35 cellular contexts compared by ENCODE assay signal in the genomic region with DNA sequence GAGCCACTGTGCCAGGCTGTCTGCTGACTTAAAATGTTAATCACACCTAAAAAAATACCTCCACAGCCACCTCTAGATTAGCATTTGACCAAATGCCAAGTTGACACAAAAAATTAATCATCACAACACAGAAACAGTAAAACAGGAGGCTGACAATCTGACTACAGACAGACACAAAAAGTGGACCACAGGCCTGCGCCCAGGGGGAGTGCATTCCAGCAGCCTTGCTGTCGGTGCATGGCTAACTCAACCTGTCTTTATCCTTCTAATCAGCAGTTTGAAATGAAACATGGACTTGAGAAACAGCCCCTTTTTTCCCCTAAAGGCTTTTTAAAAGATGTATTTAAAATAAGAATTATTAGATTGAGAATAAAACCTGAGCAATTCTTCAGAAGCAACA.
"Had no signal": no experiment of that assay in that cellular context is flagged by ENCODE, and none has a peak within 500 bp of the region (broad histone marks: within the 10 kb centered on the region; RNA-seq: fewer than 3 reads in every experiment).

No MANE protein-coding gene starts in this region.

- H3K4me3 Mint-ChIP-seq: activated B cell treated with CpG ODN at 0.5 μM for 24 hours; activated CD4-positive, alpha-beta memory T cell treated with anti-CD3 and anti-CD28 coated beads for 36 hours; activated CD4-positive, alpha-beta T cell treated with anti-CD3 and anti-CD28 coated beads, Interleukin-2, amount 10 ng/mL, durations not matched to agents 24 days and 14 days; activated CD8-positive, alpha-beta T cell treated with anti-CD3 and anti-CD28 coated beads for 36 hours; activated naive CD4-positive, alpha-beta T cell treated with anti-CD3 and anti-CD28 coated beads for 36 hours; activated naive CD8-positive, alpha-beta T cell treated with anti-CD3 and anti-CD28 coated beads for 36 hours; activated T-cell treated with anti-CD3 and anti-CD28 coated beads, Interleukin-2, amount 50 U/mL, for 4 hours; activated T-cell treated with anti-CD3 and anti-CD28 coated beads, Interleukin-2, amount 50 U/mL, for 72 hours; activated T-helper 1 cell treated with anti-CD3 and anti-CD28 coated beads, Interleukin-12 subunit alpha, Interleukin-12 subunit beta, Interleukin-2, Interleukin-4 antibody, amounts not matched to agents 30 ng/mL and 10 ng/mL and 1 ng/mL, durations not matched to agents 14 hours and 24 hours and 36 hours; activated T-helper 17 cell treated with anti-CD3 and anti-CD28 coated beads, Interleukin-2, amount 50 U/mL, for 72 hours; T-helper 1 cell treated with Interleukin-12 subunit alpha and Interleukin-12 subunit beta and Interleukin-4 antibody, amounts not matched to agents 30 μg/mL and 1 μg/mL, for 36 hours; T-helper 2 cell treated with Interferon-gamma antibody and Interleukin-4, amounts not matched to agents 5 μg/mL and 100 μg/mL, for 36 hours had no signal

- H3K27me3 Mint-ChIP-seq: activated B cell treated with CpG ODN at 0.5 μM for 24 hours; activated CD4-positive, alpha-beta T cell treated with anti-CD3 and anti-CD28 coated beads, Interleukin-2, amount 10 ng/mL, durations not matched to agents 24 days and 14 days; activated CD8-positive, alpha-beta T cell treated with anti-CD3 and anti-CD28 coated beads for 36 hours; activated naive CD8-positive, alpha-beta T cell treated with anti-CD3 and anti-CD28 coated beads for 36 hours had no signal

- H3K4me3 ChIP-seq: adrenal gland, body of pancreas, breast epithelium had no signal

- DNase-seq: activated B cell treated with CpG ODN at 0.5 μM for 24 hours; activated CD4-positive, alpha-beta memory T cell treated with anti-CD3 and anti-CD28 coated beads for 36 hours; activated CD4-positive, alpha-beta T cell treated with anti-CD3 and anti-CD28 coated beads for 4 hours; activated CD4-positive, alpha-beta T cell treated with anti-CD3 and anti-CD28 coated beads, Interleukin-2, amount 10 ng/mL, durations not matched to agents 24 days and 14 days; activated CD4-positive, alpha-beta T cell treated with anti-CD3 and anti-CD28 coated beads, Interleukin-2, amount 50 U/mL, for 1 hour; activated CD4-positive, alpha-beta T cell treated with anti-CD3 and anti-CD28 coated beads, Interleukin-2, amount 50 U/mL, for 4 hours; activated CD4-positive, CD25-positive, alpha-beta regulatory T cell treated with anti-CD3 and anti-CD28 coated beads, Interleukin-2, amount 50 U/mL, for 72 hours; activated CD8-positive, alpha-beta memory T cell treated with anti-CD3 and anti-CD28 coated beads, Interleukin-2, amount 50 U/mL, for 4 hours; activated CD8-positive, alpha-beta T cell treated with anti-CD3 and anti-CD28 coated beads for 36 hours; activated effector memory CD4-positive, alpha-beta T cell treated with anti-CD3 and anti-CD28 coated beads, Interleukin-2, amount 50 U/mL, for 16 hours; activated gamma-delta T cell treated with Interleukin-2 at 50 U/mL for 16 hours; activated naive CD4-positive, alpha-beta T cell; activated naive CD4-positive, alpha-beta T cell treated with anti-CD3 and anti-CD28 coated beads for 36 hours; activated naive CD4-positive, alpha-beta T cell treated with anti-CD3 and anti-CD28 coated beads, Interleukin-2, amount 50 U/mL, for 16 hours; activated naive CD8-positive, alpha-beta T cell treated with anti-CD3 and anti-CD28 coated beads for 36 hours; activated T-cell treated with anti-CD3 and anti-CD28 coated beads for 4 hours; activated T-cell treated with anti-CD3 and anti-CD28 coated beads, Interleukin-2, amount 50 U/mL, for 1 hour; activated T-cell treated with anti-CD3 and anti-CD28 coated beads, Interleukin-2, amount 50 U/mL, for 4 hours; activated T-cell treated with anti-CD3 and anti-CD28 coated beads, Interleukin-2, amount 50 U/mL, for 72 hours; adrenal gland; amniotic stem cell; aorta; body of pancreas; brain microvascular endothelial cell; central memory CD4-positive, alpha-beta T cell; T-helper 1 cell; T-helper 2 cell; T-helper 9 cell had no signal

- H3K27ac ChIP-seq: adrenal gland, body of pancreas, brain microvascular endothelial cell, breast epithelium, VCaP had no signal

- H3K4me1 ChIP-seq: adrenal gland, body of pancreas, breast epithelium had no signal

- H3K36me3 ChIP-seq: adrenal gland, brain microvascular endothelial cell, breast epithelium had no signal

- H3K27me3 ChIP-seq: adrenal gland, body of pancreas, brain microvascular endothelial cell, breast epithelium had no signal

- H3K9me3 Mint-ChIP-seq: activated CD4-positive, alpha-beta memory T cell treated with anti-CD3 and anti-CD28 coated beads for 36 hours; activated CD4-positive, alpha-beta T cell treated with anti-CD3 and anti-CD28 coated beads, Interleukin-2, amount 10 ng/mL, durations not matched to agents 24 days and 14 days; activated naive CD4-positive, alpha-beta T cell treated with anti-CD3 and anti-CD28 coated beads for 36 hours; activated naive CD4-positive, alpha-beta T cell treated with anti-CD3 and anti-CD28 coated beads, Interleukin-2, amount 50 U/mL, for 72 hours; activated T-cell treated with anti-CD3 and anti-CD28 coated beads, Interleukin-2, amount 50 U/mL, for 4 hours; activated T-cell treated with anti-CD3 and anti-CD28 coated beads, Interleukin-2, amount 50 U/mL, for 72 hours; activated T-helper 17 cell treated with anti-CD3 and anti-CD28 coated beads, Interleukin-2, amount 50 U/mL, for 72 hours; T-helper 2 cell treated with Interferon-gamma antibody and Interleukin-4, amounts not matched to agents 5 μg/mL and 100 μg/mL, for 36 hours had no signal

- H3K4me1 Mint-ChIP-seq: activated T-helper 17 cell treated with anti-CD3 and anti-CD28 coated beads, Interleukin-2, amount 50 U/mL, for 72 hours had no signal

- H3K36me3 Mint-ChIP-seq: activated CD4-positive, alpha-beta memory T cell treated with anti-CD3 and anti-CD28 coated beads for 36 hours; activated naive CD4-positive, alpha-beta T cell treated with anti-CD3 and anti-CD28 coated beads, Interleukin-2, amount 50 U/mL, for 72 hours had no signal

- ATAC-seq: activated CD8-positive, alpha-beta T cell treated with anti-CD3 and anti-CD28 coated beads for 36 hours; activated naive CD4-positive, alpha-beta T cell treated with anti-CD3 and anti-CD28 coated beads, Interleukin-2, amount 50 U/mL, for 72 hours; activated T-cell treated with anti-CD3 and anti-CD28 coated beads, Interleukin-2, amount 50 U/mL, for 4 hours; activated T-cell treated with anti-CD3 and anti-CD28 coated beads, Interleukin-2, amount 50 U/mL, for 72 hours; activated T-helper 17 cell treated with anti-CD3 and anti-CD28 coated beads, Interleukin-2, amount 50 U/mL, for 72 hours; body of pancreas had no signal

- H3K9me3 ChIP-seq: adrenal gland, body of pancreas, breast epithelium had no signal

- H3K27ac Mint-ChIP-seq: activated B cell treated with CpG ODN at 0.5 μM for 24 hours; activated CD4-positive, alpha-beta memory T cell treated with anti-CD3 and anti-CD28 coated beads for 36 hours; activated CD4-positive, alpha-beta T cell treated with anti-CD3 and anti-CD28 coated beads, Interleukin-2, amount 10 ng/mL, durations not matched to agents 24 days and 14 days; activated CD8-positive, alpha-beta T cell treated with anti-CD3 and anti-CD28 coated beads for 36 hours; activated naive CD4-positive, alpha-beta T cell treated with anti-CD3 and anti-CD28 coated beads for 36 hours; activated naive CD4-positive, alpha-beta T cell treated with anti-CD3 and anti-CD28 coated beads, Interleukin-2, amount 50 U/mL, for 72 hours; activated naive CD8-positive, alpha-beta T cell treated with anti-CD3 and anti-CD28 coated beads for 36 hours; activated T-cell treated with anti-CD3 and anti-CD28 coated beads, Interleukin-2, amount 50 U/mL, for 72 hours; activated T-helper 1 cell treated with anti-CD3 and anti-CD28 coated beads, Interleukin-12 subunit alpha, Interleukin-12 subunit beta, Interleukin-2, Interleukin-4 antibody, amounts not matched to agents 30 ng/mL and 10 ng/mL and 1 ng/mL, durations not matched to agents 14 hours and 24 hours and 36 hours; activated T-helper 17 cell treated with anti-CD3 and anti-CD28 coated beads, Interleukin-2, amount 50 U/mL, for 72 hours; T-helper 1 cell treated with Interleukin-12 subunit alpha and Interleukin-12 subunit beta and Interleukin-4 antibody, amounts not matched to agents 30 μg/mL and 1 μg/mL, for 36 hours; T-helper 2 cell treated with Interferon-gamma antibody and Interleukin-4, amounts not matched to agents 5 μg/mL and 100 μg/mL, for 36 hours had no signal
